1 cellular context compared by ENCODE assay signal in the genomic region with DNA sequence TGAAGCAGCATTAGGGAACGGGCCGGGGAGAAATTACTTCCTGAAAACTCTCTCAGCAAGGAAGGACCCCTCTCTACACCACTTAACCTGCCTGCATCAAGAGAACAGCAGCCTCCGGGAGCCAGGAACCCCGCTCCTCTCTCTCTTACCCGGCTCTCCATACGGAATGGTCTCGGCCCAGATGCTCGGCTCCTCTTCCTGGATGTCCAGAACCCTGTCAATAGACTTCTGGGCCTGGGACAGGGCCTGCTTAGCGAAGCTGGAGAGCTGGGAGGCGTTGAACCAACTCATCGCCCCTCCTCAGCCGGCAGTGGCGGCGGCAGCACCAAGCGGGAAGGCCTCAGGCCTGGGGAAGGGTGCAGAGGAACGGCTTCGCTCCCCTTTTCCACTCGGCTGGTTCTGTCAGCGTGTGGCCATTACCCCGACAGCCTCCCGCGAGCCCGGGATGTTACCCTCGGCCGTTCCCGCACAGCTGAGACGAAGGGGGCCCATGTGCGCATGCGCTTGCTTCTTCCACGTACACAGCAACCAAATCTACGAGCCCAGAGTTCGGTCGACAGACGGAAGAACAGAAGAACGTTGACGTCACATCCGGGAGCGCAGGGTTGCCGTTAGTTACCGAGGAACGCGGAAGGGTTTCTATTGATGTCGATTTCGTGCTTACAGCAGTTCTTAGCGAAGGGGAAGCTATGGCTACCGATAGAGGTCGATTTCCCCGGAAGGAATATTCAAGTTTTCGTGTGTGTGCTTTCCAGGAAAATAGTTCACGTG.
A peak's percentile ranks its signal among the peaks of the same experiment; 100 is the strongest.
TF ChIP-seq lines count a peak whose summit lies in the region.

A gene with protein sequence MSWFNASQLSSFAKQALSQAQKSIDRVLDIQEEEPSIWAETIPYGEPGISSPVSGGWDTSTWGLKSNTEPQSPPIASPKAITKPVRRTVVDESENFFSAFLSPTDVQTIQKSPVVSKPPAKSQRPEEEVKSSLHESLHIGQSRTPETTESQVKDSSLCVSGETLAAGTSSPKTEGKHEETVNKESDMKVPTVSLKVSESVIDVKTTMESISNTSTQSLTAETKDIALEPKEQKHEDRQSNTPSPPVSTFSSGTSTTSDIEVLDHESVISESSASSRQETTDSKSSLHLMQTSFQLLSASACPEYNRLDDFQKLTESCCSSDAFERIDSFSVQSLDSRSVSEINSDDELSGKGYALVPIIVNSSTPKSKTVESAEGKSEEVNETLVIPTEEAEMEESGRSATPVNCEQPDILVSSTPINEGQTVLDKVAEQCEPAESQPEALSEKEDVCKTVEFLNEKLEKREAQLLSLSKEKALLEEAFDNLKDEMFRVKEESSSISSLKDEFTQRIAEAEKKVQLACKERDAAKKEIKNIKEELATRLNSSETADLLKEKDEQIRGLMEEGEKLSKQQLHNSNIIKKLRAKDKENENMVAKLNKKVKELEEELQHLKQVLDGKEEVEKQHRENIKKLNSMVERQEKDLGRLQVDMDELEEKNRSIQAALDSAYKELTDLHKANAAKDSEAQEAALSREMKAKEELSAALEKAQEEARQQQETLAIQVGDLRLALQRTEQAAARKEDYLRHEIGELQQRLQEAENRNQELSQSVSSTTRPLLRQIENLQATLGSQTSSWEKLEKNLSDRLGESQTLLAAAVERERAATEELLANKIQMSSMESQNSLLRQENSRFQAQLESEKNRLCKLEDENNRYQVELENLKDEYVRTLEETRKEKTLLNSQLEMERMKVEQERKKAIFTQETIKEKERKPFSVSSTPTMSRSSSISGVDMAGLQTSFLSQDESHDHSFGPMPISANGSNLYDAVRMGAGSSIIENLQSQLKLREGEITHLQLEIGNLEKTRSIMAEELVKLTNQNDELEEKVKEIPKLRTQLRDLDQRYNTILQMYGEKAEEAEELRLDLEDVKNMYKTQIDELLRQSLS (minus strand): TSS at position 538 of the 771 bp plus-strand sequence. CDS start 247 bp downstream, at position 291.

TF ChIP-seq in K562, 482 proteins besides CTCF, POLR2A, EP300 and RAD21 (continued from another document and continues in another):
- TF ChIP-seq, protein P1, sequence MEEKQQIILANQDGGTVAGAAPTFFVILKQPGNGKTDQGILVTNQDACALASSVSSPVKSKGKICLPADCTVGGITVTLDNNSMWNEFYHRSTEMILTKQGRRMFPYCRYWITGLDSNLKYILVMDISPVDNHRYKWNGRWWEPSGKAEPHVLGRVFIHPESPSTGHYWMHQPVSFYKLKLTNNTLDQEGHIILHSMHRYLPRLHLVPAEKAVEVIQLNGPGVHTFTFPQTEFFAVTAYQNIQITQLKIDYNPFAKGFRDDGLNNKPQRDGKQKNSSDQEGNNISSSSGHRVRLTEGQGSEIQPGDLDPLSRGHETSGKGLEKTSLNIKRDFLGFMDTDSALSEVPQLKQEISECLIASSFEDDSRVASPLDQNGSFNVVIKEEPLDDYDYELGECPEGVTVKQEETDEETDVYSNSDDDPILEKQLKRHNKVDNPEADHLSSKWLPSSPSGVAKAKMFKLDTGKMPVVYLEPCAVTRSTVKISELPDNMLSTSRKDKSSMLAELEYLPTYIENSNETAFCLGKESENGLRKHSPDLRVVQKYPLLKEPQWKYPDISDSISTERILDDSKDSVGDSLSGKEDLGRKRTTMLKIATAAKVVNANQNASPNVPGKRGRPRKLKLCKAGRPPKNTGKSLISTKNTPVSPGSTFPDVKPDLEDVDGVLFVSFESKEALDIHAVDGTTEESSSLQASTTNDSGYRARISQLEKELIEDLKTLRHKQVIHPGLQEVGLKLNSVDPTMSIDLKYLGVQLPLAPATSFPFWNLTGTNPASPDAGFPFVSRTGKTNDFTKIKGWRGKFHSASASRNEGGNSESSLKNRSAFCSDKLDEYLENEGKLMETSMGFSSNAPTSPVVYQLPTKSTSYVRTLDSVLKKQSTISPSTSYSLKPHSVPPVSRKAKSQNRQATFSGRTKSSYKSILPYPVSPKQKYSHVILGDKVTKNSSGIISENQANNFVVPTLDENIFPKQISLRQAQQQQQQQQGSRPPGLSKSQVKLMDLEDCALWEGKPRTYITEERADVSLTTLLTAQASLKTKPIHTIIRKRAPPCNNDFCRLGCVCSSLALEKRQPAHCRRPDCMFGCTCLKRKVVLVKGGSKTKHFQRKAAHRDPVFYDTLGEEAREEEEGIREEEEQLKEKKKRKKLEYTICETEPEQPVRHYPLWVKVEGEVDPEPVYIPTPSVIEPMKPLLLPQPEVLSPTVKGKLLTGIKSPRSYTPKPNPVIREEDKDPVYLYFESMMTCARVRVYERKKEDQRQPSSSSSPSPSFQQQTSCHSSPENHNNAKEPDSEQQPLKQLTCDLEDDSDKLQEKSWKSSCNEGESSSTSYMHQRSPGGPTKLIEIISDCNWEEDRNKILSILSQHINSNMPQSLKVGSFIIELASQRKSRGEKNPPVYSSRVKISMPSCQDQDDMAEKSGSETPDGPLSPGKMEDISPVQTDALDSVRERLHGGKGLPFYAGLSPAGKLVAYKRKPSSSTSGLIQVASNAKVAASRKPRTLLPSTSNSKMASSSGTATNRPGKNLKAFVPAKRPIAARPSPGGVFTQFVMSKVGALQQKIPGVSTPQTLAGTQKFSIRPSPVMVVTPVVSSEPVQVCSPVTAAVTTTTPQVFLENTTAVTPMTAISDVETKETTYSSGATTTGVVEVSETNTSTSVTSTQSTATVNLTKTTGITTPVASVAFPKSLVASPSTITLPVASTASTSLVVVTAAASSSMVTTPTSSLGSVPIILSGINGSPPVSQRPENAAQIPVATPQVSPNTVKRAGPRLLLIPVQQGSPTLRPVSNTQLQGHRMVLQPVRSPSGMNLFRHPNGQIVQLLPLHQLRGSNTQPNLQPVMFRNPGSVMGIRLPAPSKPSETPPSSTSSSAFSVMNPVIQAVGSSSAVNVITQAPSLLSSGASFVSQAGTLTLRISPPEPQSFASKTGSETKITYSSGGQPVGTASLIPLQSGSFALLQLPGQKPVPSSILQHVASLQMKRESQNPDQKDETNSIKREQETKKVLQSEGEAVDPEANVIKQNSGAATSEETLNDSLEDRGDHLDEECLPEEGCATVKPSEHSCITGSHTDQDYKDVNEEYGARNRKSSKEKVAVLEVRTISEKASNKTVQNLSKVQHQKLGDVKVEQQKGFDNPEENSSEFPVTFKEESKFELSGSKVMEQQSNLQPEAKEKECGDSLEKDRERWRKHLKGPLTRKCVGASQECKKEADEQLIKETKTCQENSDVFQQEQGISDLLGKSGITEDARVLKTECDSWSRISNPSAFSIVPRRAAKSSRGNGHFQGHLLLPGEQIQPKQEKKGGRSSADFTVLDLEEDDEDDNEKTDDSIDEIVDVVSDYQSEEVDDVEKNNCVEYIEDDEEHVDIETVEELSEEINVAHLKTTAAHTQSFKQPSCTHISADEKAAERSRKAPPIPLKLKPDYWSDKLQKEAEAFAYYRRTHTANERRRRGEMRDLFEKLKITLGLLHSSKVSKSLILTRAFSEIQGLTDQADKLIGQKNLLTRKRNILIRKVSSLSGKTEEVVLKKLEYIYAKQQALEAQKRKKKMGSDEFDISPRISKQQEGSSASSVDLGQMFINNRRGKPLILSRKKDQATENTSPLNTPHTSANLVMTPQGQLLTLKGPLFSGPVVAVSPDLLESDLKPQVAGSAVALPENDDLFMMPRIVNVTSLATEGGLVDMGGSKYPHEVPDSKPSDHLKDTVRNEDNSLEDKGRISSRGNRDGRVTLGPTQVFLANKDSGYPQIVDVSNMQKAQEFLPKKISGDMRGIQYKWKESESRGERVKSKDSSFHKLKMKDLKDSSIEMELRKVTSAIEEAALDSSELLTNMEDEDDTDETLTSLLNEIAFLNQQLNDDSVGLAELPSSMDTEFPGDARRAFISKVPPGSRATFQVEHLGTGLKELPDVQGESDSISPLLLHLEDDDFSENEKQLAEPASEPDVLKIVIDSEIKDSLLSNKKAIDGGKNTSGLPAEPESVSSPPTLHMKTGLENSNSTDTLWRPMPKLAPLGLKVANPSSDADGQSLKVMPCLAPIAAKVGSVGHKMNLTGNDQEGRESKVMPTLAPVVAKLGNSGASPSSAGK (IDR thresholded peaks at IDR 0.05), result no peak
- TF ChIP-seq MCM5 (IDR thresholded peaks at IDR 0.05; ENCODE audit: low read depth) (no peak), FOXK2 (conservative IDR thresholded peaks at IDR 0.05 in 1 of 2, IDR thresholded peaks at IDR 0.05 in 1 of 2; ENCODE audit: low read depth in 2 of 2) (peak; percentile 88 to 92), SMAD2 (IDR thresholded peaks at IDR 0.05; ENCODE audit: low read depth, low read length) (no peak), KDM2B (CRISPR knock-in tag; IDR thresholded peaks at IDR 0.05) (no peak), CC2D1A (IDR thresholded peaks at IDR 0.05) (no peak), RBM25 (IDR thresholded peaks at IDR 0.05; ENCODE audit: low read depth, low read length, severe bottlenecking) (no peak), TARDBP (IDR thresholded peaks at IDR 0.05) (no peak), MEIS2 (IDR thresholded peaks at IDR 0.05; ENCODE audit: partially characterized antibody) (peak; percentile 74), EZH2 (IDR thresholded peaks at IDR 0.05; ENCODE audit: borderline replicate concordance, low read depth, low read length) (no peak), TEAD4 (IDR thresholded peaks at IDR 0.05; ENCODE audit: low read length) (peak; percentile 52), TEAD4 (CRISPR knock-in tag; IDR thresholded peaks at IDR 0.05; ENCODE audit: borderline replicate concordance) (no peak), CAMTA2 (CRISPR knock-in tag; conservative IDR thresholded peaks at IDR 0.05) (no peak), NR4A1 (CRISPR knock-in tag; IDR thresholded peaks at IDR 0.05) (no peak), NR4A1 (tag; IDR thresholded peaks at IDR 0.05) (no peak), ZFP30 (CRISPR knock-in tag; IDR thresholded peaks at IDR 0.05; ENCODE audit: borderline replicate concordance) (no peak), TEAD2 (tag; IDR thresholded peaks at IDR 0.05) (no peak), CEBPG (CRISPR knock-in tag; IDR thresholded peaks at IDR 0.05) (no peak), CEBPG (tag; conservative IDR thresholded peaks at IDR 0.05 in 1 of 2, IDR thresholded peaks at IDR 0.05 in 1 of 2) (no peak), CBFA2T2 (conservative IDR thresholded peaks at IDR 0.05) (no peak), LCOR (CRISPR knock-in tag; IDR thresholded peaks at IDR 0.05) (no peak), BRCA1 (IDR thresholded peaks at IDR 0.05) (no peak), BRCA1 (CRISPR knock-in tag; IDR thresholded peaks at IDR 0.05) (no peak), ZSCAN29 (IDR thresholded peaks at IDR 0.05) (no peak), ERF (CRISPR knock-in tag; IDR thresholded peaks at IDR 0.05) (no peak), DACH1 (IDR thresholded peaks at IDR 0.05; ENCODE audit: partially characterized antibody) (peak; percentile 81), POLR2AphosphoS5 (IDR thresholded peaks at IDR 0.05; ENCODE audit: control insufficient read depth, insufficient read depth, low read depth, low read length) (no peak; the same call in none of the 2 replicates), RUNX1 (IDR thresholded peaks at IDR 0.05; ENCODE audit: low read depth) (no peak)
- TF ChIP-seq, protein P2, sequence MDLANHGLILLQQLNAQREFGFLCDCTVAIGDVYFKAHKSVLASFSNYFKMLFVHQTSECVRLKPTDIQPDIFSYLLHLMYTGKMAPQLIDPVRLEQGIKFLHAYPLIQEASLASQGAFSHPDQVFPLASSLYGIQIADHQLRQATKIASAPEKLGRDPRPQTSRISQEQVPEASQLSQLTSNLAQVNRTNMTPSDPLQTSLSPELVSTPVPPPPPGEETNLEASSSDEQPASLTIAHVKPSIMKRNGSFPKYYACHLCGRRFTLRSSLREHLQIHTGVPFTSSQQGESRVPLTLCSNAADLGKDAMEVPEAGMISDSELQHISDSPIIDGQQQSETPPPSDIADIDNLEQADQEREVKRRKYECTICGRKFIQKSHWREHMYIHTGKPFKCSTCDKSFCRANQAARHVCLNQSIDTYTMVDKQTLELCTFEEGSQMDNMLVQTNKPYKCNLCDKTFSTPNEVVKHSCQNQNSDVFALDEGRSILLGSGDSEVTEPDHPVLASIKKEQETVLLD (IDR thresholded peaks at IDR 0.05), result peak; percentile 94
- TF ChIP-seq, protein P3, sequence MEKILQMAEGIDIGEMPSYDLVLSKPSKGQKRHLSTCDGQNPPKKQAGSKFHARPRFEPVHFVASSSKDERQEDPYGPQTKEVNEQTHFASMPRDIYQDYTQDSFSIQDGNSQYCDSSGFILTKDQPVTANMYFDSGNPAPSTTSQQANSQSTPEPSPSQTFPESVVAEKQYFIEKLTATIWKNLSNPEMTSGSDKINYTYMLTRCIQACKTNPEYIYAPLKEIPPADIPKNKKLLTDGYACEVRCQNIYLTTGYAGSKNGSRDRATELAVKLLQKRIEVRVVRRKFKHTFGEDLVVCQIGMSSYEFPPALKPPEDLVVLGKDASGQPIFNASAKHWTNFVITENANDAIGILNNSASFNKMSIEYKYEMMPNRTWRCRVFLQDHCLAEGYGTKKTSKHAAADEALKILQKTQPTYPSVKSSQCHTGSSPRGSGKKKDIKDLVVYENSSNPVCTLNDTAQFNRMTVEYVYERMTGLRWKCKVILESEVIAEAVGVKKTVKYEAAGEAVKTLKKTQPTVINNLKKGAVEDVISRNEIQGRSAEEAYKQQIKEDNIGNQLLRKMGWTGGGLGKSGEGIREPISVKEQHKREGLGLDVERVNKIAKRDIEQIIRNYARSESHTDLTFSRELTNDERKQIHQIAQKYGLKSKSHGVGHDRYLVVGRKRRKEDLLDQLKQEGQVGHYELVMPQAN (IDR thresholded peaks at IDR 0.05; ENCODE audit: borderline replicate concordance), result peak; percentile 75; the same call in 1 of the 2 replicates
- TF ChIP-seq, protein P4, sequence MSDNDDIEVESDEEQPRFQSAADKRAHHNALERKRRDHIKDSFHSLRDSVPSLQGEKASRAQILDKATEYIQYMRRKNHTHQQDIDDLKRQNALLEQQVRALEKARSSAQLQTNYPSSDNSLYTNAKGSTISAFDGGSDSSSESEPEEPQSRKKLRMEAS (CRISPR knock-in tag; IDR thresholded peaks at IDR 0.05), result peak; percentile 43; the same call in 1 of the 2 replicates
- TF ChIP-seq, protein P5, sequence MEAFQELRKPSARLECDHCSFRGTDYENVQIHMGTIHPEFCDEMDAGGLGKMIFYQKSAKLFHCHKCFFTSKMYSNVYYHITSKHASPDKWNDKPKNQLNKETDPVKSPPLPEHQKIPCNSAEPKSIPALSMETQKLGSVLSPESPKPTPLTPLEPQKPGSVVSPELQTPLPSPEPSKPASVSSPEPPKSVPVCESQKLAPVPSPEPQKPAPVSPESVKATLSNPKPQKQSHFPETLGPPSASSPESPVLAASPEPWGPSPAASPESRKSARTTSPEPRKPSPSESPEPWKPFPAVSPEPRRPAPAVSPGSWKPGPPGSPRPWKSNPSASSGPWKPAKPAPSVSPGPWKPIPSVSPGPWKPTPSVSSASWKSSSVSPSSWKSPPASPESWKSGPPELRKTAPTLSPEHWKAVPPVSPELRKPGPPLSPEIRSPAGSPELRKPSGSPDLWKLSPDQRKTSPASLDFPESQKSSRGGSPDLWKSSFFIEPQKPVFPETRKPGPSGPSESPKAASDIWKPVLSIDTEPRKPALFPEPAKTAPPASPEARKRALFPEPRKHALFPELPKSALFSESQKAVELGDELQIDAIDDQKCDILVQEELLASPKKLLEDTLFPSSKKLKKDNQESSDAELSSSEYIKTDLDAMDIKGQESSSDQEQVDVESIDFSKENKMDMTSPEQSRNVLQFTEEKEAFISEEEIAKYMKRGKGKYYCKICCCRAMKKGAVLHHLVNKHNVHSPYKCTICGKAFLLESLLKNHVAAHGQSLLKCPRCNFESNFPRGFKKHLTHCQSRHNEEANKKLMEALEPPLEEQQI (IDR thresholded peaks at IDR 0.05), result no peak
- TF ChIP-seq, protein P6, sequence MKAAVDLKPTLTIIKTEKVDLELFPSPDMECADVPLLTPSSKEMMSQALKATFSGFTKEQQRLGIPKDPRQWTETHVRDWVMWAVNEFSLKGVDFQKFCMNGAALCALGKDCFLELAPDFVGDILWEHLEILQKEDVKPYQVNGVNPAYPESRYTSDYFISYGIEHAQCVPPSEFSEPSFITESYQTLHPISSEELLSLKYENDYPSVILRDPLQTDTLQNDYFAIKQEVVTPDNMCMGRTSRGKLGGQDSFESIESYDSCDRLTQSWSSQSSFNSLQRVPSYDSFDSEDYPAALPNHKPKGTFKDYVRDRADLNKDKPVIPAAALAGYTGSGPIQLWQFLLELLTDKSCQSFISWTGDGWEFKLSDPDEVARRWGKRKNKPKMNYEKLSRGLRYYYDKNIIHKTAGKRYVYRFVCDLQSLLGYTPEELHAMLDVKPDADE (conservative IDR thresholded peaks at IDR 0.05; ENCODE audit: control insufficient read depth, low read depth, low read length), result no peak
